16 cellular contexts compared by ENCODE assay signal in genomic region chr3:177126015-177126773, GRCh38.
DNase-seq lines count a peak whose midpoint lies in the region; ATAC-seq, FAIRE-seq and TF ChIP-seq lines count a peak whose summit lies in the region.
"Had no signal": no experiment of that assay in that cellular context is flagged by ENCODE, and none has a peak within 500 bp of the region (broad histone marks: within the 10 kb centered on the region; RNA-seq: fewer than 3 reads in every experiment).

No MANE protein-coding gene starts in this region.

- H3K9me3 ChIP-seq in keratinocyte (ENCODE audit: control insufficient read depth, low read depth, low read length): no peaks in the 10 kb centered on the region

- peaks cover 3% of the 10 kb centered on the region for H3K9me1 ChIP-seq in keratinocyte (ENCODE audit: control insufficient read depth, extremely low read depth, insufficient read depth, low read length)

- H4K20me1 ChIP-seq in keratinocyte (ENCODE audit: control insufficient read depth, extremely low read depth, insufficient read depth, low read length): peaks cover 10% of the 10 kb centered on the region

- H3K79me2 ChIP-seq in keratinocyte (ENCODE audit: control insufficient read depth, insufficient read depth, low read length): peaks cover 94% of the 10 kb centered on the region

- H3K4me2 ChIP-seq in keratinocyte (ENCODE audit: control insufficient read depth, extremely low read depth, insufficient read depth, low read depth, low read length): peak overlapping the region; percentile 2
- H3K4me2 ChIP-seq: GM23338 had no signal

- H3K27me3 ChIP-seq in keratinocyte (ENCODE audit: control insufficient read depth, extremely low read depth, insufficient read depth, low read length): no peaks in the 10 kb centered on the region

- H3K27ac Mint-ChIP-seq in chondrocyte (ENCODE audit: unreplicated experiment): peak overlapping the region; percentile 60
- no peak overlapping the region for H3K27ac Mint-ChIP-seq in activated T-helper 1 cell treated with anti-CD3 and anti-CD28 coated beads, Interleukin-12 subunit alpha, Interleukin-12 subunit beta, Interleukin-2, Interleukin-4 antibody, amounts not matched to agents 30 ng/mL and 10 ng/mL and 1 ng/mL, durations not matched to agents 14 hours and 24 hours and 36 hours
- H3K27ac Mint-ChIP-seq: activated T-helper 17 cell treated with anti-CD3 and anti-CD28 coated beads, Interleukin-2, amount 50 U/mL, for 72 hours; dendritic cell treated with granulocyte-macrophage colony-stimulating factor and Interleukin-4, amounts not matched to agents 40 ng/mL and 50 ng/mL, for 4 days; GM23338 had no signal

- DNase-seq in Right ventricle myocardium inferior (ENCODE audit: missing footprints): no peak
- DNase-seq in cardiac septum (ENCODE audit: low spot score): no peak
- DNase-seq in chondrocyte (ENCODE audit: low spot score): no peak
- DNase-seq in keratinocyte (ENCODE audit: low read depth, low spot score): peak; percentile 66
- DNase-seq in activated T-helper 1 cell treated with anti-CD3 and anti-CD28 coated beads, Interleukin-12 subunit alpha, Interleukin-12 subunit beta, Interleukin-2, Interleukin-4 antibody, amounts not matched to agents 30 ng/mL and 10 ng/mL and 1 ng/mL, durations not matched to agents 14 hours and 24 hours and 36 hours (ENCODE audit: low spot score): no peak
- DNase-seq in SK-N-DZ (ENCODE audit: low spot score): no peak
- DNase-seq in HK-2 (ENCODE audit: unreplicated experiment): no peak
- no peak for DNase-seq in NAMALWA (ENCODE audit: low spot score)
- DNase-seq: activated CD4-positive, CD25-positive, alpha-beta regulatory T cell treated with anti-CD3 and anti-CD28 coated beads, Interleukin-2, amount 50 U/mL, for 72 hours; DND-41; KBM-7; SHP77 treated with DMSO at 0.1 percent for 48 hours had no signal

- peaks cover 6% of the 10 kb centered on the region for H3K36me3 Mint-ChIP-seq in chondrocyte (ENCODE audit: low read depth)
- peaks cover 42% of the 10 kb centered on the region for H3K36me3 Mint-ChIP-seq in activated T-helper 1 cell treated with anti-CD3 and anti-CD28 coated beads, Interleukin-12 subunit alpha, Interleukin-12 subunit beta, Interleukin-2, Interleukin-4 antibody, amounts not matched to agents 30 ng/mL and 10 ng/mL and 1 ng/mL, durations not matched to agents 14 hours and 24 hours and 36 hours (ENCODE audit: low read depth)

- no peaks in the 10 kb centered on the region for H3K36me3 ChIP-seq in keratinocyte (ENCODE audit: control insufficient read depth in 2 of 2, extremely low read depth in 1 of 2, insufficient read depth in 2 of 2, low read length in 2 of 2)

- peak; percentile 57 for FAIRE-seq in keratinocyte (lab: Jason Lieb, UNC)
- FAIRE-seq: A204.1 had no signal

- H3K27ac ChIP-seq in keratinocyte (ENCODE audit: control insufficient read depth, insufficient read depth, low read length): peak overlapping the region; percentile 4

- peaks cover 28% of the 10 kb centered on the region for H3K4me1 ChIP-seq in keratinocyte (ENCODE audit: control insufficient read depth, extremely low read depth, insufficient read depth, low read length)

- no peaks in the 10 kb centered on the region for H3K27me3 Mint-ChIP-seq in chondrocyte (ENCODE audit: low read depth)
- no peaks in the 10 kb centered on the region for H3K27me3 Mint-ChIP-seq in activated T-helper 1 cell treated with anti-CD3 and anti-CD28 coated beads, Interleukin-12 subunit alpha, Interleukin-12 subunit beta, Interleukin-2, Interleukin-4 antibody, amounts not matched to agents 30 ng/mL and 10 ng/mL and 1 ng/mL, durations not matched to agents 14 hours and 24 hours and 36 hours (ENCODE audit: insufficient read depth)
- H3K27me3 Mint-ChIP-seq: activated T-helper 17 cell treated with anti-CD3 and anti-CD28 coated beads, Interleukin-2, amount 50 U/mL, for 72 hours; dendritic cell treated with granulocyte-macrophage colony-stimulating factor and Interleukin-4, amounts not matched to agents 40 ng/mL and 50 ng/mL, for 4 days had no signal

- H3K4me3 Mint-ChIP-seq in chondrocyte (ENCODE audit: unreplicated experiment): no peak overlapping the region
- no peak overlapping the region for H3K4me3 Mint-ChIP-seq in activated T-helper 1 cell treated with anti-CD3 and anti-CD28 coated beads, Interleukin-12 subunit alpha, Interleukin-12 subunit beta, Interleukin-2, Interleukin-4 antibody, amounts not matched to agents 30 ng/mL and 10 ng/mL and 1 ng/mL, durations not matched to agents 14 hours and 24 hours and 36 hours
- H3K4me3 Mint-ChIP-seq: dendritic cell treated with granulocyte-macrophage colony-stimulating factor and Interleukin-4, amounts not matched to agents 40 ng/mL and 50 ng/mL, for 4 days; GM23338 had no signal

- no peak overlapping the region for H3K9ac ChIP-seq in keratinocyte (ENCODE audit: control insufficient read depth, extremely low read depth, insufficient read depth, low read length)

- dilution Hi-C loops in keratinocyte (cut with MboI; ENCODE audit: extremely low pct_ligation_motif_present, low sequenced_read_pairs): no loop called here

- H3K9me3 Mint-ChIP-seq in chondrocyte (ENCODE audit: low read depth): no peaks in the 10 kb centered on the region
- H3K9me3 Mint-ChIP-seq in activated T-helper 1 cell treated with anti-CD3 and anti-CD28 coated beads, Interleukin-12 subunit alpha, Interleukin-12 subunit beta, Interleukin-2, Interleukin-4 antibody, amounts not matched to agents 30 ng/mL and 10 ng/mL and 1 ng/mL, durations not matched to agents 14 hours and 24 hours and 36 hours: peaks cover 25% of the 10 kb centered on the region
- H3K9me3 Mint-ChIP-seq: activated T-helper 17 cell treated with anti-CD3 and anti-CD28 coated beads, Interleukin-2, amount 50 U/mL, for 72 hours; dendritic cell treated with granulocyte-macrophage colony-stimulating factor and Interleukin-4, amounts not matched to agents 40 ng/mL and 50 ng/mL, for 4 days; GM23338 had no signal

- ATAC-seq in Right ventricle myocardium inferior: peak; percentile 81
- ATAC-seq: activated T-helper 17 cell treated with anti-CD3 and anti-CD28 coated beads, Interleukin-2, amount 50 U/mL, for 72 hours; GM23338 had no signal

- no peak overlapping the region for H2AFZ ChIP-seq in keratinocyte (ENCODE audit: control insufficient read depth, low read length)
- H2AFZ ChIP-seq: GM23338 had no signal

- no peak overlapping the region for H3K4me3 ChIP-seq in keratinocyte (ENCODE audit: control insufficient read depth in 2 of 3, extremely low read depth in 1 of 3, insufficient read depth in 2 of 3, low read depth in 1 of 3, low read length in 3 of 3)
- H3K4me3 ChIP-seq: GM23338 had no signal

- TF ChIP-seq CTCF in chondrocyte (IDR thresholded peaks at IDR 0.05): no peak
- TF ChIP-seq CTCF in keratinocyte (optimal IDR thresholded peaks at IDR 0.05 in 1 of 3, IDR thresholded peaks at IDR 0.05 in 1 of 3, conservative IDR thresholded peaks at IDR 0.05 in 1 of 3; ENCODE audit: extremely low read depth in 1 of 3, insufficient read depth in 2 of 3, low read length in 3 of 3): no peak

- intact Hi-C loops in Right ventricle myocardium inferior (cut with DNase I) (loop anchor here (5.0 kb wide), 1 partner anchor 231 kb away; no protein-coding TSS in a partner anchor), cardiac septum (cut with DNase I) (loop anchor here (5.0 kb wide), 2 partner anchors 174 to 231 kb away; no protein-coding TSS in a partner anchor)
- intact Hi-C loops in activated T-helper 1 cell treated with anti-CD3 and anti-CD28 coated beads, Interleukin-12 subunit alpha, Interleukin-12 subunit beta, Interleukin-2, Interleukin-4 antibody, amounts not matched to agents 30 ng/mL and 10 ng/mL and 1 ng/mL, durations not matched to agents 14 hours and 24 hours and 36 hours (cut with micrococcal nuclease): no loop called here

- peaks cover 82% of the 10 kb centered on the region for H3K4me1 Mint-ChIP-seq in chondrocyte (ENCODE audit: low read depth)
- peaks cover 61% of the 10 kb centered on the region for H3K4me1 Mint-ChIP-seq in activated T-helper 1 cell treated with anti-CD3 and anti-CD28 coated beads, Interleukin-12 subunit alpha, Interleukin-12 subunit beta, Interleukin-2, Interleukin-4 antibody, amounts not matched to agents 30 ng/mL and 10 ng/mL and 1 ng/mL, durations not matched to agents 14 hours and 24 hours and 36 hours (ENCODE audit: low read depth)
